In the genomic region with DNA sequence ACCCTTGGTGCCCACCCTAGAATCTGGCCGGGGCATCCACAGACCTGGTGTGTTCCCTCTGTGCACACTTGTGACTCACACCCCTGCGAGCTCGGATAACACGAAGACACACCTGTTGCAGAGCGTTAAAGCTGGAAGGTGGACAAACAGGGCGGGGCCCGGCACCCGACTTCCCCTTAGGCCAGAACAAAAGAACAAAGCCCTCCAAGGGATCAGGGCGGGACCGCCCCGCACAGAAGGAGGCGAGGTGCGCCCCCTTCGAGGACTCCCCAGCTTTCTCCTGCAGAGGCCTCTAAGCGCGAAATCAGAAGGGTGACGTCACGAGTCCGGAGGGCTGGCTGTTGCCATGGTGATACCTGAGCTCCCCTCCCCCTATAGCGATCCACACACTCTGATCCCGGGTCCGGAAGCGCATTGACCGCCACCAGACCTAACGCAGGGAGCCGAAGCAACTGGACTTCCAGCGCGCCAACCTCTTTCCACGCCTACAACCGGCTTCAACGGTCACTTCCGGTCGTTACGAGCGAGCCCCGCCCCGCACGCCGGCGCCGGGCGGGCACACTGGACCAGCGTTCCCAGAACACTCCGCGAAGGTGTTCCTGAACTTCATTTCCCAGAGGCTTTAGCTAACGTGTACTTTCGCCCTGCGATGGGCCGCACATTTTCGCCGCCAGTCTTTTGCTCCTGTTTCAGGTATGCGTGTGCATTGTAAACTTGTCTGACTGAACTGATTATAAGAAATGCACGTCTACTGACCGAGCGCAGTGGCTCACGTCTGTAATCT, we compare ENCODE assay signal across 1 cellular context.
TF ChIP-seq lines count a peak whose summit lies in the region.

A gene (minus strand): TSS at position 489 of the 784 bp plus-strand sequence. CDS start 811 bp downstream, outside the sequence.

TF ChIP-seq in HepG2, 621 proteins besides CTCF, POLR2A, EP300 and RAD21 (continued from another document and continues in another):
- TF ChIP-seq, protein P1, sequence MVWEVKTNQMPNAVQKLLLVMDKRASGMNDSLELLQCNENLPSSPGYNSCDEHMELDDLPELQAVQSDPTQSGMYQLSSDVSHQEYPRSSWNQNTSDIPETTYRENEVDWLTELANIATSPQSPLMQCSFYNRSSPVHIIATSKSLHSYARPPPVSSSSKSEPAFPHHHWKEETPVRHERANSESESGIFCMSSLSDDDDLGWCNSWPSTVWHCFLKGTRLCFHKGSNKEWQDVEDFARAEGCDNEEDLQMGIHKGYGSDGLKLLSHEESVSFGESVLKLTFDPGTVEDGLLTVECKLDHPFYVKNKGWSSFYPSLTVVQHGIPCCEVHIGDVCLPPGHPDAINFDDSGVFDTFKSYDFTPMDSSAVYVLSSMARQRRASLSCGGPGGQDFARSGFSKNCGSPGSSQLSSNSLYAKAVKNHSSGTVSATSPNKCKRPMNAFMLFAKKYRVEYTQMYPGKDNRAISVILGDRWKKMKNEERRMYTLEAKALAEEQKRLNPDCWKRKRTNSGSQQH (CRISPR knock-in tag; IDR thresholded peaks at IDR 0.05; ENCODE audit: low read depth): no peak; the same call in 1 of the 2 replicates
- TF ChIP-seq ZNF879 (CRISPR knock-in tag; IDR thresholded peaks at IDR 0.05) (0 out of 2 replicates have a peak, but pooled peaks have one; percentile 31), IKZF4 (CRISPR knock-in tag; IDR thresholded peaks at IDR 0.05; ENCODE audit: borderline replicate concordance, low read depth, not compliant biosample characterization) (peak; percentile 58), ZNF234 (CRISPR knock-in tag; conservative IDR thresholded peaks at IDR 0.05) (no peak), TBX2 (CRISPR knock-in tag; IDR thresholded peaks at IDR 0.05; ENCODE audit: borderline replicate concordance) (peak; percentile 91), ZSCAN12 (CRISPR knock-in tag; IDR thresholded peaks at IDR 0.05) (0 out of 2 replicates have a peak, but pooled peaks have one; percentile 65), ZNF446 (CRISPR knock-in tag; IDR thresholded peaks at IDR 0.05) (no peak; the same call in 1 of the 2 replicates), JUNB (CRISPR knock-in tag; IDR thresholded peaks at IDR 0.05; ENCODE audit: borderline replicate concordance) (no peak), ARNTL (CRISPR knock-in tag; IDR thresholded peaks at IDR 0.05) (peak; percentile 68), ZNF12 (CRISPR knock-in tag; IDR thresholded peaks at IDR 0.05) (0 out of 2 replicates have a peak, but pooled peaks have one; percentile 40), SATB2 (CRISPR knock-in tag; IDR thresholded peaks at IDR 0.05) (no peak), SPEN (CRISPR knock-in tag; IDR thresholded peaks at IDR 0.05; ENCODE audit: low read depth) (peak; percentile 95), ZNF589 (CRISPR knock-in tag; conservative IDR thresholded peaks at IDR 0.05) (0 out of 2 replicates have a peak, but pooled peaks have one; percentile 5), ZNF7 (CRISPR knock-in tag; IDR thresholded peaks at IDR 0.05) (no peak), HDAC2 (CRISPR knock-in tag; IDR thresholded peaks at IDR 0.05) (peak; percentile 54; the same call in 1 of the 2 replicates), CEBPB (IDR thresholded peaks at IDR 0.05; ENCODE audit: borderline replicate concordance, low read depth, low read length) (no peak), ZNF761 (CRISPR knock-in tag; conservative IDR thresholded peaks at IDR 0.05) (peak; percentile 81; the same call in 1 of the 2 replicates), FOSL2 (CRISPR knock-in tag; IDR thresholded peaks at IDR 0.05) (peak; percentile 49), ZNF607 (CRISPR knock-in tag; IDR thresholded peaks at IDR 0.05; ENCODE audit: borderline replicate concordance) (no peak; the same call in none of the 2 replicates), ZNF567 (CRISPR knock-in tag; IDR thresholded peaks at IDR 0.05; ENCODE audit: borderline replicate concordance) (peak; percentile 76; the same call in 1 of the 2 replicates), ZNF616 (CRISPR knock-in tag; IDR thresholded peaks at IDR 0.05; ENCODE audit: low read depth) (peak; percentile 77)
- TF ChIP-seq, protein P2, sequence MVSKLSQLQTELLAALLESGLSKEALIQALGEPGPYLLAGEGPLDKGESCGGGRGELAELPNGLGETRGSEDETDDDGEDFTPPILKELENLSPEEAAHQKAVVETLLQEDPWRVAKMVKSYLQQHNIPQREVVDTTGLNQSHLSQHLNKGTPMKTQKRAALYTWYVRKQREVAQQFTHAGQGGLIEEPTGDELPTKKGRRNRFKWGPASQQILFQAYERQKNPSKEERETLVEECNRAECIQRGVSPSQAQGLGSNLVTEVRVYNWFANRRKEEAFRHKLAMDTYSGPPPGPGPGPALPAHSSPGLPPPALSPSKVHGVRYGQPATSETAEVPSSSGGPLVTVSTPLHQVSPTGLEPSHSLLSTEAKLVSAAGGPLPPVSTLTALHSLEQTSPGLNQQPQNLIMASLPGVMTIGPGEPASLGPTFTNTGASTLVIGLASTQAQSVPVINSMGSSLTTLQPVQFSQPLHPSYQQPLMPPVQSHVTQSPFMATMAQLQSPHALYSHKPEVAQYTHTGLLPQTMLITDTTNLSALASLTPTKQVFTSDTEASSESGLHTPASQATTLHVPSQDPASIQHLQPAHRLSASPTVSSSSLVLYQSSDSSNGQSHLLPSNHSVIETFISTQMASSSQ (IDR thresholded peaks at IDR 0.05; ENCODE audit: low read depth): no peak; the same call in 1 of the 2 replicates
- TF ChIP-seq, protein P2 (CRISPR knock-in tag; IDR thresholded peaks at IDR 0.05; ENCODE audit: borderline replicate concordance): peak; percentile 86
- TF ChIP-seq, protein P3, sequence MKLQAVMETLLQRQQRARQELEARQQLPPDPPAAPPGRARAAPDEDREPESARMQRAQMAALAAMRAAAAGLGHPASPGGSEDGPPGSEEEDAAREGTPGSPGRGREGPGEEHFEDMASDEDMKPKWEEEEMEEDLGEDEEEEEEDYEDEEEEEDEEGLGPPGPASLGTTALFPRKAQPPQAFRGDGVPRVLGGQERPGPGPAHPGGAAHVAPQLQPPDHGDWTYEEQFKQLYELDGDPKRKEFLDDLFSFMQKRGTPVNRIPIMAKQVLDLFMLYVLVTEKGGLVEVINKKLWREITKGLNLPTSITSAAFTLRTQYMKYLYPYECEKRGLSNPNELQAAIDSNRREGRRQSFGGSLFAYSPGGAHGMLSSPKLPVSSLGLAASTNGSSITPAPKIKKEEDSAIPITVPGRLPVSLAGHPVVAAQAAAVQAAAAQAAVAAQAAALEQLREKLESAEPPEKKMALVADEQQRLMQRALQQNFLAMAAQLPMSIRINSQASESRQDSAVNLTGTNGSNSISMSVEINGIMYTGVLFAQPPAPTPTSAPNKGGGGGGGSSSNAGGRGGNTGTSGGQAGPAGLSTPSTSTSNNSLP (IDR thresholded peaks at IDR 0.05; ENCODE audit: low read depth, low read length): peak; percentile 49
- TF ChIP-seq, protein P4, sequence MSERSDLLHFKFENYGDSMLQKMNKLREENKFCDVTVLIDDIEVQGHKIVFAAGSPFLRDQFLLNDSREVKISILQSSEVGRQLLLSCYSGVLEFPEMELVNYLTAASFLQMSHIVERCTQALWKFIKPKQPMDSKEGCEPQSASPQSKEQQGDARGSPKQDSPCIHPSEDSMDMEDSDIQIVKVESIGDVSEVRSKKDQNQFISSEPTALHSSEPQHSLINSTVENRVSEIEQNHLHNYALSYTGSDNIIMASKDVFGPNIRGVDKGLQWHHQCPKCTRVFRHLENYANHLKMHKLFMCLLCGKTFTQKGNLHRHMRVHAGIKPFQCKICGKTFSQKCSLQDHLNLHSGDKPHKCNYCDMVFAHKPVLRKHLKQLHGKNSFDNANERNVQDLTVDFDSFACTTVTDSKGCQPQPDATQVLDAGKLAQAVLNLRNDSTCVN (CRISPR knock-in tag; IDR thresholded peaks at IDR 0.05; ENCODE audit: borderline replicate concordance): peak; percentile 76; the same call in 1 of the 2 replicates
- TF ChIP-seq, protein P5, sequence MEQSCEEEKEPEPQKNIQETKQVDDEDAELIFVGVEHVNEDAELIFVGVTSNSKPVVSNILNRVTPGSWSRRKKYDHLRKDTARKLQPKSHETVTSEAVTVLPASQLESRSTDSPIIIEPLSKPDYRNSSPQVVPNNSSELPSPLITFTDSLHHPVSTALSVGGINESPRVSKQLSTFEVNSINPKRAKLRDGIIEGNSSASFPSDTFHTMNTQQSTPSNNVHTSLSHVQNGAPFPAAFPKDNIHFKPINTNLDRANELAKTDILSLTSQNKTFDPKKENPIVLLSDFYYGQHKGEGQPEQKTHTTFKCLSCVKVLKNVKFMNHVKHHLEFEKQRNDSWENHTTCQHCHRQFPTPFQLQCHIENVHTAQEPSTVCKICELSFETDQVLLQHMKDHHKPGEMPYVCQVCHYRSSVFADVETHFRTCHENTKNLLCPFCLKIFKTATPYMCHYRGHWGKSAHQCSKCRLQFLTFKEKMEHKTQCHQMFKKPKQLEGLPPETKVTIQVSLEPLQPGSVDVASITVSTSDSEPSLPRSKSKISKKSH (CRISPR knock-in tag; IDR thresholded peaks at IDR 0.05; ENCODE audit: borderline replicate concordance): peak; percentile 93; the same call in 1 of the 2 replicates
- TF ChIP-seq, protein P6, sequence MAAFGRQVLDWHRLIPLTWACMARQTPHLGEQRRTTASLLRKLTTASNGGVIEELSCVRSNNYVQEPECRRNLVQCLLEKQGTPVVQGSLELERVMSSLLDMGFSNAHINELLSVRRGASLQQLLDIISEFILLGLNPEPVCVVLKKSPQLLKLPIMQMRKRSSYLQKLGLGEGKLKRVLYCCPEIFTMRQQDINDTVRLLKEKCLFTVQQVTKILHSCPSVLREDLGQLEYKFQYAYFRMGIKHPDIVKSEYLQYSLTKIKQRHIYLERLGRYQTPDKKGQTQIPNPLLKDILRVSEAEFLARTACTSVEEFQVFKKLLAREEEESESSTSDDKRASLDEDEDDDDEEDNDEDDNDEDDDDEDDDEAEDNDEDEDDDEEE (CRISPR knock-in tag; IDR thresholded peaks at IDR 0.05): peak; percentile 83
- TF ChIP-seq, protein P7, sequence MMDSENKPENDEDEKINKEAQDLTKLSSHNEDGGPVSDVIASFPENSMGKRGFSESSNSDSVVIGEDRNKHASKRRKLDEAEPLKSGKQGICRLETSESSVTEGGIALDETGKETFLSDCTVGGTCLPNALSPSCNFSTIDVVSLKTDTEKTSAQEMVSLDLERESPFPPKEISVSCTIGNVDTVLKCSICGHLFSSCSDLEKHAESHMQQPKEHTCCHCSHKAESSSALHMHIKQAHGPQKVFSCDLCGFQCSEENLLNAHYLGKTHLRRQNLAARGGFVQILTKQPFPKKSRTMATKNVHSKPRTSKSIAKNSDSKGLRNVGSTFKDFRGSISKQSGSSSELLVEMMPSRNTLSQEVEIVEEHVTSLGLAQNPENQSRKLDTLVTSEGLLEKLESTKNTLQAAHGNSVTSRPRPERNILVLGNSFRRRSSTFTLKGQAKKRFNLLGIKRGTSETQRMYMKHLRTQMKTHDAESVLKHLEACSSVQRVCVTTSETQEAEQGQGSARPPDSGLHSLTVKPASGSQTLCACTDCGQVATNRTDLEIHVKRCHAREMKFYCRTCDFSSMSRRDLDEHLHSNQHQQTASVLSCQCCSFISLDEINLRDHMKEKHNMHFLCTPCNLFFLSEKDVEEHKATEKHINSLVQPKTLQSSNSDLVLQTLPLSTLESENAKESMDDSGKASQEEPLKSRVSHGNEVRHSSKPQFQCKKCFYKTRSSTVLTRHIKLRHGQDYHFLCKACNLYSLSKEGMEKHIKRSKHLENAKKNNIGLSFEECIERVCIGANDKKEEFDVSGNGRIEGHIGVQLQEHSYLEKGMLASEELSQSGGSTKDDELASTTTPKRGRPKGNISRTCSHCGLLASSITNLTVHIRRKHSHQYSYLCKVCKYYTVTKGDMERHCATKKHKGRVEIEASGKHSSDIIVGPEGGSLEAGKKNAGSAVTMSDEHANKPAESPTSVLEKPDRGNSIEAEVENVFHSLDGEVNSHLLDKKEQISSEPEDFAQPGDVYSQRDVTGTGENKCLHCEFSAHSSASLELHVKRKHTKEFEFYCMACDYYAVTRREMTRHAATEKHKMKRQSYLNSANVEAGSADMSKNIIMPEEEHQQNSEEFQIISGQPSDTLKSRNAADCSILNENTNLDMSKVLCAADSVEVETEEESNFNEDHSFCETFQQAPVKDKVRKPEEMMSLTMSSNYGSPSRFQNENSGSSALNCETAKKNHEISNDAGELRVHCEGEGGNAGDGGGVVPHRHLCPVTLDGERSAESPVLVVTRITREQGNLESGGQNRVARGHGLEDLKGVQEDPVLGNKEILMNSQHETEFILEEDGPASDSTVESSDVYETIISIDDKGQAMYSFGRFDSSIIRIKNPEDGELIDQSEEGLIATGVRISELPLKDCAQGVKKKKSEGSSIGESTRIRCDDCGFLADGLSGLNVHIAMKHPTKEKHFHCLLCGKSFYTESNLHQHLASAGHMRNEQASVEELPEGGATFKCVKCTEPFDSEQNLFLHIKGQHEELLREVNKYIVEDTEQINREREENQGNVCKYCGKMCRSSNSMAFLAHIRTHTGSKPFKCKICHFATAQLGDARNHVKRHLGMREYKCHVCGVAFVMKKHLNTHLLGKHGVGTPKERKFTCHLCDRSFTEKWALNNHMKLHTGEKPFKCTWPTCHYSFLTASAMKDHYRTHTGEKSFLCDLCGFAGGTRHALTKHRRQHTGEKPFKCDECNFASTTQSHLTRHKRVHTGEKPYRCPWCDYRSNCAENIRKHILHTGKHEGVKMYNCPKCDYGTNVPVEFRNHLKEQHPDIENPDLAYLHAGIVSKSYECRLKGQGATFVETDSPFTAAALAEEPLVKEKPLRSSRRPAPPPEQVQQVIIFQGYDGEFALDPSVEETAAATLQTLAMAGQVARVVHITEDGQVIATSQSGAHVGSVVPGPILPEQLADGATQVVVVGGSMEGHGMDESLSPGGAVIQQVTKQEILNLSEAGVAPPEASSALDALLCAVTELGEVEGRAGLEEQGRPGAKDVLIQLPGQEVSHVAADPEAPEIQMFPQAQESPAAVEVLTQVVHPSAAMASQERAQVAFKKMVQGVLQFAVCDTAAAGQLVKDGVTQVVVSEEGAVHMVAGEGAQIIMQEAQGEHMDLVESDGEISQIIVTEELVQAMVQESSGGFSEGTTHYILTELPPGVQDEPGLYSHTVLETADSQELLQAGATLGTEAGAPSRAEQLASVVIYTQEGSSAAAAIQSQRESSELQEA (CRISPR knock-in tag; IDR thresholded peaks at IDR 0.05; ENCODE audit: not compliant biosample characterization): no peak
- TF ChIP-seq, protein P8, sequence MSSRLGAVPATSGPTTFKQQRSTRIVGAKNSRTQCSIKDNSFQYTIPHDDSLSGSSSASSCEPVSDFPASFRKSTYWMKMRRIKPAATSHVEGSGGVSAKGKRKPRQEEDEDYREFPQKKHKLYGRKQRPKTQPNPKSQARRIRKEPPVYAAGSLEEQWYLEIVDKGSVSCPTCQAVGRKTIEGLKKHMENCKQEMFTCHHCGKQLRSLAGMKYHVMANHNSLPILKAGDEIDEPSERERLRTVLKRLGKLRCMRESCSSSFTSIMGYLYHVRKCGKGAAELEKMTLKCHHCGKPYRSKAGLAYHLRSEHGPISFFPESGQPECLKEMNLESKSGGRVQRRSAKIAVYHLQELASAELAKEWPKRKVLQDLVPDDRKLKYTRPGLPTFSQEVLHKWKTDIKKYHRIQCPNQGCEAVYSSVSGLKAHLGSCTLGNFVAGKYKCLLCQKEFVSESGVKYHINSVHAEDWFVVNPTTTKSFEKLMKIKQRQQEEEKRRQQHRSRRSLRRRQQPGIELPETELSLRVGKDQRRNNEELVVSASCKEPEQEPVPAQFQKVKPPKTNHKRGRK (CRISPR knock-in tag; IDR thresholded peaks at IDR 0.05): no peak; the same call in 1 of the 2 replicates
